In genomic region chr2:177251165-177251542, GRCh38 we compare ENCODE assay signal across 9 cellular contexts. TPM values are rescaled to one million over a fixed set of nuclear protein-coding genes. Genes with fewer than 3 reads are reported as not detected.
A peak's percentile ranks its signal among the peaks of the same experiment; 100 is the strongest.
DNase-seq lines count a peak whose midpoint lies in the region; ATAC-seq, FAIRE-seq and TF ChIP-seq lines count a peak whose summit lies in the region.
"Had no signal": no experiment of that assay in that cellular context is flagged by ENCODE, and none has a peak within 500 bp of the region (broad histone marks: within the 10 kb centered on the region; RNA-seq: fewer than 3 reads in every experiment).

No MANE protein-coding gene starts in this region.

- H3K4me2 ChIP-seq in astrocyte (ENCODE audit: low read length) = no peak overlapping the region

- H3K27ac ChIP-seq in astrocyte (ENCODE audit: low read depth, low read length) (no peak overlapping the region), mucosa of rectum (ENCODE audit: low read depth in 2 of 2, low read length in 2 of 2) (peak overlapping the region; percentile 42 to 50), tibial nerve (peak overlapping the region; percentile 13 to 82 (median 62))

- no peaks in the 10 kb centered on the region for H3K27me3 Mint-ChIP-seq in activated T-cell treated with anti-CD3 and anti-CD28 coated beads, Interleukin-2, amount 50 U/mL, for 72 hours (ENCODE audit: low read depth)
- H3K27me3 Mint-ChIP-seq in astrocyte (ENCODE audit: low read depth, unreplicated experiment) = no peaks in the 10 kb centered on the region

- no peak for FAIRE-seq in astrocyte (lab: Jason Lieb, UNC)

- H3K9me3 ChIP-seq in astrocyte (ENCODE audit: insufficient read depth, low read depth, low read length) (no peaks in the 10 kb centered on the region), mucosa of rectum (ENCODE audit: control insufficient read depth in 2 of 2, low read length in 2 of 2) (no peaks in the 10 kb centered on the region), tibial nerve (no peaks in the 10 kb centered on the region)
- H3K9me3 ChIP-seq: body of pancreas had no signal

- no peak for TF ChIP-seq CTCF in astrocyte (IDR thresholded peaks at IDR 0.05; ENCODE audit: insufficient read depth, low read depth, low read length)
- no peak for TF ChIP-seq CTCF in tibial nerve (IDR thresholded peaks at IDR 0.05)

- H3K27ac Mint-ChIP-seq in activated T-cell treated with anti-CD3 and anti-CD28 coated beads, Interleukin-2, amount 50 U/mL, for 72 hours = peak overlapping the region; percentile 92
- peak overlapping the region; percentile 89 for H3K27ac Mint-ChIP-seq in astrocyte (ENCODE audit: unreplicated experiment)

- no peak for TF ChIP-seq POLR2A in tibial nerve (IDR thresholded peaks at IDR 0.05)

- TF ChIP-seq EP300 in tibial nerve (IDR thresholded peaks at IDR 0.05) = no peak

- H3K36me3 ChIP-seq in astrocyte (ENCODE audit: insufficient read depth, low read length) = no peaks in the 10 kb centered on the region
- no peaks in the 10 kb centered on the region for H3K36me3 ChIP-seq in mucosa of rectum (ENCODE audit: control insufficient read depth in 2 of 2, insufficient read depth in 2 of 2, low read length in 2 of 2)
- H3K36me3 ChIP-seq in tibial nerve = no peaks in the 10 kb centered on the region

- H3K9ac ChIP-seq in astrocyte (ENCODE audit: low read length) (no peak overlapping the region), mucosa of rectum (ENCODE audit: low read depth in 1 of 2, low read length in 2 of 2) (no peak overlapping the region)

- peak overlapping the region; percentile 2 to 70 for H3K4me3 Mint-ChIP-seq in activated T-cell treated with anti-CD3 and anti-CD28 coated beads, Interleukin-2, amount 50 U/mL, for 72 hours
- H3K4me3 Mint-ChIP-seq in astrocyte (ENCODE audit: unreplicated experiment) = peak overlapping the region; percentile 71

- H2AFZ ChIP-seq in astrocyte (ENCODE audit: low read depth, low read length) = no peak overlapping the region

- H3K4me1 Mint-ChIP-seq in activated T-cell treated with anti-CD3 and anti-CD28 coated beads, Interleukin-2, amount 50 U/mL, for 72 hours (ENCODE audit: low read depth) = peaks cover 87% of the 10 kb centered on the region
- H3K4me1 Mint-ChIP-seq in astrocyte (ENCODE audit: low read depth, unreplicated experiment) = peaks cover 52% of the 10 kb centered on the region

- no peaks in the 10 kb centered on the region for H3K27me3 ChIP-seq in astrocyte (ENCODE audit: insufficient read depth, low read length)
- no peaks in the 10 kb centered on the region for H3K27me3 ChIP-seq in mucosa of rectum (ENCODE audit: control insufficient read depth in 2 of 2, insufficient read depth in 2 of 2, low read length in 2 of 2)
- H3K27me3 ChIP-seq in tibial nerve = no peaks in the 10 kb centered on the region
- H3K27me3 ChIP-seq: body of pancreas had no signal

- H3K4me3 ChIP-seq in astrocyte (ENCODE audit: insufficient read depth, low read depth, low read length) (no peak overlapping the region), mucosa of rectum (ENCODE audit: low read length in 2 of 2) (no peak overlapping the region), tibial nerve (no peak overlapping the region)
- H3K4me3 ChIP-seq: body of pancreas had no signal

- no peak for ATAC-seq in activated T-cell treated with anti-CD3 and anti-CD28 coated beads, Interleukin-2, amount 50 U/mL, for 72 hours (replicated peaks in 1 of 2)
- ATAC-seq in HG03439 (IDR thresholded peaks at IDR 0.05; ENCODE audit: unreplicated experiment) (no peak), HG03460 (IDR thresholded peaks at IDR 0.05; ENCODE audit: unreplicated experiment) (no peak)

- H3K4me1 ChIP-seq in astrocyte (ENCODE audit: insufficient read depth, low read length) = peaks cover 24% of the 10 kb centered on the region
- H3K4me1 ChIP-seq in mucosa of rectum (ENCODE audit: control insufficient read depth in 2 of 2, insufficient read depth in 2 of 2, low read length in 2 of 2) = peaks cover 46 to 47% of the 10 kb centered on the region in 2 donors
- peaks cover 0 to 99% (median 76%) of the 10 kb centered on the region in 4 donors for H3K4me1 ChIP-seq in tibial nerve

- H3K36me3 Mint-ChIP-seq in activated T-cell treated with anti-CD3 and anti-CD28 coated beads, Interleukin-2, amount 50 U/mL, for 72 hours (ENCODE audit: insufficient read depth in 2 of 2) = peaks cover 14 to 21% of the 10 kb centered on the region in 2 donors
- peaks cover 7% of the 10 kb centered on the region for H3K36me3 Mint-ChIP-seq in astrocyte (ENCODE audit: low read depth, unreplicated experiment)

- H3K79me2 ChIP-seq in astrocyte (ENCODE audit: insufficient read depth, low read length) = peaks cover 99% of the 10 kb centered on the region

- 60 to 80% methylated on average over 3 of the region's 3 CpGs for WGBS in tibial nerve, 2 donors

- DNase-seq in activated T-cell treated with anti-CD3 and anti-CD28 coated beads, Interleukin-2, amount 50 U/mL, for 72 hours = no peak
- DNase-seq in activated T-cell treated with anti-CD3 and anti-CD28 coated beads for 4 hours (no peak), astrocyte (ENCODE audit: low read depth) (no peak), tibial nerve (ENCODE audit: low spot score in 2 of 2) (no peak)
- no peak for DNase-seq in stimulated activated CD4-positive, alpha-beta T cell treated with anti-CD3 and anti-CD28 coated beads, Interleukin-2, amount 100 ng/mL, for 48 hours
- DNase-seq: body of pancreas had no signal

- H4K20me1 ChIP-seq in astrocyte (ENCODE audit: insufficient read depth, low read length) = peaks cover 97% of the 10 kb centered on the region

- no peaks in the 10 kb centered on the region for H3K9me3 Mint-ChIP-seq in activated T-cell treated with anti-CD3 and anti-CD28 coated beads, Interleukin-2, amount 50 U/mL, for 72 hours
- H3K9me3 Mint-ChIP-seq in astrocyte (ENCODE audit: unreplicated experiment) = no peaks in the 10 kb centered on the region

RNA-seq across cellular contexts. Expression of gene NFE2L2, which starts 13.4 kb away (rescaled TPM):
- 10 to 100 TPM; 74.6 to 81.4 TPM for total RNA-seq in activated T-cell treated with anti-CD3 and anti-CD28 coated beads, Interleukin-2, amount 50 U/mL, for 72 hours
- total RNA-seq in astrocyte (81.0 and 83.3 TPM in 2 replicates), tibial nerve (100 to 1,000 TPM; 112 to 164 (median 145) TPM)

RNA-seq across cellular contexts. Expression of gene HNRNPA3, which starts 38.6 kb away (rescaled TPM):
- total RNA-seq in activated T-cell treated with anti-CD3 and anti-CD28 coated beads, Interleukin-2, amount 50 U/mL, for 72 hours = 100 to 1,000 TPM; 140 to 148 TPM
- total RNA-seq in astrocyte = 147 and 184 TPM in 2 replicates
- total RNA-seq in tibial nerve = 100 to 1,000 TPM in 1 of 4 donors, 10 to 100 TPM in 3; 77.3 to 102 (median 94.4) TPM
